Comparison of ENCODE assay signal across 8 cellular contexts in the genomic region with DNA sequence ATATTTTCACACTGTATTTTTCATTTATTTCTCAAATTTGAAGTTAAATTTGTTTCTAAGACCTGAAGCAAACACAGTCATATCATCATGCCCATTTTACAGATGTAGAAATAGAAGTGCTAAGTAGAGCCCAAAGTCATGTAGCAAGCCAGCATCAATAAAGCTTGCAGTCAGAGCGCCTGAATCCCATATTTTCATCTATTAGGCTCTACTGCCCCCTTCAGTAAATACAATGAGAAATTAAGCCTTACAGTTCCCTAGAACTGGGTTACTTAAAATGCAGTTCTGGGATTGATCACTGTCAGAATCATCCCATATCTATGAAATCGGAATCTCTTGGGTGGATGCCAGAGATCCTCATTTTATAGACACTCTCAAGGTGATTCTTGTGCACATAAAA.
A peak's percentile ranks its signal among the peaks of the same experiment; 100 is the strongest.
DNase-seq lines count a peak whose midpoint lies in the region; ATAC-seq and TF ChIP-seq lines count a peak whose summit lies in the region.

No MANE protein-coding gene starts in this region.

- TF ChIP-seq CTCF in activated CD8-positive, alpha-beta T cell treated with anti-CD3 and anti-CD28 coated beads for 36 hours (IDR thresholded peaks at IDR 0.05) = peak; percentile 17
- no peak for TF ChIP-seq CTCF in mucosa of descending colon (IDR thresholded peaks at IDR 0.05)

- no peaks in the 10 kb centered on the region for H3K36me3 ChIP-seq in mucosa of descending colon (ENCODE audit: low read depth)

- intact Hi-C loops in activated CD8-positive, alpha-beta T cell treated with anti-CD3 and anti-CD28 coated beads for 36 hours (cut with micrococcal nuclease) = loop anchor here (5.0 kb wide), 1 partner anchor 98 kb away; no protein-coding TSS in a partner anchor
- intact Hi-C loops in mucosa of descending colon (cut with DNase I, micrococcal nuclease) = loop anchor here in 1 of 2 donors (10.0 kb wide), 1 partner anchor 165 kb away; no protein-coding TSS in a partner anchor

- POLR2A ChIA-PET in activated CD8-positive, alpha-beta T cell treated with anti-CD3 and anti-CD28 coated beads for 36 hours (lab: Charles Lee) = no interaction called here
- POLR2A ChIA-PET in activated CD8-positive, alpha-beta T cell treated with anti-CD3 and anti-CD28 coated beads, Interleukin-2, amount 10 ng/mL, durations not matched to agents 7 days and 5 days (lab: Charles Lee) = no interaction called here

- no peaks in the 10 kb centered on the region for H3K4me1 Mint-ChIP-seq in activated CD8-positive, alpha-beta T cell treated with anti-CD3 and anti-CD28 coated beads for 36 hours (ENCODE audit: low read depth)
- H3K4me1 Mint-ChIP-seq in activated CD8-positive, alpha-beta T cell treated with anti-CD3 and anti-CD28 coated beads, Interleukin-2, amount 10 ng/mL, durations not matched to agents 7 days and 5 days (ENCODE audit: low read depth) = no peaks in the 10 kb centered on the region

- CTCF ChIA-PET in activated CD8-positive, alpha-beta T cell treated with anti-CD3 and anti-CD28 coated beads for 36 hours (lab: Charles Lee) = interaction anchor here (0.8 to 2.3 kb wide), 10 partner anchors 11 to 203 kb away, joined by 3 to 53 read pairs (median 6); no protein-coding TSS in a partner anchor
- CTCF ChIA-PET in activated CD8-positive, alpha-beta T cell treated with anti-CD3 and anti-CD28 coated beads, Interleukin-2, amount 10 ng/mL, durations not matched to agents 7 days and 5 days (lab: Charles Lee) = interaction anchor here (0.9 to 2.3 kb wide), 3 partner anchors 37 to 99 kb away, joined by 3 to 18 read pairs (median 3); no protein-coding TSS in a partner anchor

- H3K36me3 Mint-ChIP-seq in activated CD8-positive, alpha-beta T cell treated with anti-CD3 and anti-CD28 coated beads for 36 hours (ENCODE audit: low read depth) = no peaks in the 10 kb centered on the region
- H3K36me3 Mint-ChIP-seq in activated CD8-positive, alpha-beta T cell treated with anti-CD3 and anti-CD28 coated beads, Interleukin-2, amount 10 ng/mL, durations not matched to agents 7 days and 5 days (ENCODE audit: low read depth) = no peaks in the 10 kb centered on the region

- no peaks in the 10 kb centered on the region for H3K9me3 Mint-ChIP-seq in activated CD8-positive, alpha-beta T cell treated with anti-CD3 and anti-CD28 coated beads for 36 hours
- H3K9me3 Mint-ChIP-seq in activated CD8-positive, alpha-beta T cell treated with anti-CD3 and anti-CD28 coated beads, Interleukin-2, amount 10 ng/mL, durations not matched to agents 7 days and 5 days (ENCODE audit: insufficient read depth) = no peaks in the 10 kb centered on the region

- no peak overlapping the region for H3K4me3 Mint-ChIP-seq in activated CD8-positive, alpha-beta T cell treated with anti-CD3 and anti-CD28 coated beads for 36 hours
- no peak overlapping the region for H3K4me3 Mint-ChIP-seq in activated CD8-positive, alpha-beta T cell treated with anti-CD3 and anti-CD28 coated beads, Interleukin-2, amount 10 ng/mL, durations not matched to agents 7 days and 5 days

- no peak overlapping the region for H3K4me3 ChIP-seq in mucosa of descending colon

- peaks cover 12% of the 10 kb centered on the region for H3K27me3 Mint-ChIP-seq in activated CD8-positive, alpha-beta T cell treated with anti-CD3 and anti-CD28 coated beads for 36 hours
- peaks cover 12% of the 10 kb centered on the region for H3K27me3 Mint-ChIP-seq in activated CD8-positive, alpha-beta T cell treated with anti-CD3 and anti-CD28 coated beads, Interleukin-2, amount 10 ng/mL, durations not matched to agents 7 days and 5 days (ENCODE audit: low read depth)

- ATAC-seq in activated CD8-positive, alpha-beta T cell treated with anti-CD3 and anti-CD28 coated beads for 36 hours = peak; percentile 37
- no peak for ATAC-seq in activated CD8-positive, alpha-beta T cell treated with anti-CD3 and anti-CD28 coated beads, Interleukin-2, amount 10 ng/mL, durations not matched to agents 7 days and 5 days
- ATAC-seq in mucosa of descending colon = peak; percentile 45
- ATAC-seq in HG02610 (IDR thresholded peaks at IDR 0.05; ENCODE audit: unreplicated experiment) = no peak
- ATAC-seq in GM21619 (IDR thresholded peaks at IDR 0.05; ENCODE audit: unreplicated experiment) = no peak

- H3K27ac Mint-ChIP-seq in activated CD8-positive, alpha-beta T cell treated with anti-CD3 and anti-CD28 coated beads for 36 hours = no peak overlapping the region
- H3K27ac Mint-ChIP-seq in activated CD8-positive, alpha-beta T cell treated with anti-CD3 and anti-CD28 coated beads, Interleukin-2, amount 10 ng/mL, durations not matched to agents 7 days and 5 days = no peak overlapping the region

- no peaks in the 10 kb centered on the region for H3K9me3 ChIP-seq in mucosa of descending colon

- DNase-seq in activated CD8-positive, alpha-beta T cell treated with anti-CD3 and anti-CD28 coated beads for 36 hours = no peak
- no peak for DNase-seq in activated CD8-positive, alpha-beta T cell treated with anti-CD3 and anti-CD28 coated beads, Interleukin-2, amount 10 ng/mL, durations not matched to agents 7 days and 5 days
- peak; percentile 62 for DNase-seq in NCI-H345 treated with DMSO at 0.1 percent for 48 hours (lab: John Stamatoyannopoulos, UW; ENCODE audit: unreplicated experiment)
- peak; percentile 91 for DNase-seq in cerebellar cortex (ENCODE audit: low spot score)
- DNase-seq in mucosa of descending colon = no peak
- no peak for DNase-seq in NCI-H187 treated with DMSO at 0.1 percent for 48 hours (lab: John Stamatoyannopoulos, UW)

- H3K4me1 ChIP-seq in mucosa of descending colon (ENCODE audit: low read depth) = no peaks in the 10 kb centered on the region

Comparison
In these comparisons a context has a peak if more than half of its experiments do, and no peak if none do; other contexts are left out.
1. ATAC-seq: peak in activated CD8-positive, alpha-beta T cell treated with anti-CD3 and anti-CD28 coated beads for 36 hours (single experiment) and mucosa of descending colon (single experiment); none in activated CD8-positive, alpha-beta T cell treated with anti-CD3 and anti-CD28 coated beads, Interleukin-2, amount 10 ng/mL, durations not matched to agents 7 days and 5 days (single experiment), HG02610 (single experiment) and GM21619 (single experiment).
2. DNase-seq: peak in NCI-H345 treated with DMSO at 0.1 percent for 48 hours (single experiment) and cerebellar cortex (single experiment); none in activated CD8-positive, alpha-beta T cell treated with anti-CD3 and anti-CD28 coated beads for 36 hours (single experiment), activated CD8-positive, alpha-beta T cell treated with anti-CD3 and anti-CD28 coated beads, Interleukin-2, amount 10 ng/mL, durations not matched to agents 7 days and 5 days (single experiment), mucosa of descending colon (0 of 3) and NCI-H187 treated with DMSO at 0.1 percent for 48 hours (single experiment).